In genomic region chr16:742905-743304, GRCh38 we compare ENCODE assay signal across 14 cellular contexts. TPM values are rescaled to one million over a fixed set of nuclear protein-coding genes. Genes with fewer than 3 reads are reported as not detected.
"Had no signal": no experiment of that assay in that cellular context is flagged by ENCODE, and none has a peak within 500 bp of the region (broad histone marks: within the 10 kb centered on the region; RNA-seq: fewer than 3 reads in every experiment).

No MANE protein-coding gene starts in this region.

RNA-seq across cellular contexts. Expression of gene CCDC78, which starts 16.7 kb away (rescaled TPM):
- total RNA-seq: body of pancreas had no signal

RNA-seq across cellular contexts. Expression of gene MSLN, which starts 17.6 kb away (rescaled TPM):
- total RNA-seq: activated naive CD4-positive, alpha-beta T cell treated with anti-CD3 and anti-CD28 coated beads for 36 hours; activated naive CD4-positive, alpha-beta T cell treated with anti-CD3 and anti-CD28 coated beads, Interleukin-2, amount 50 U/mL, for 72 hours; activated naive CD8-positive, alpha-beta T cell treated with anti-CD3 and anti-CD28 coated beads for 36 hours; activated naive CD8-positive, alpha-beta T cell treated with anti-CD3 and anti-CD28 coated beads, Interleukin-2, amount 10 ng/mL, durations not matched to agents 7 days and 5 days; activated T-cell treated with anti-CD3 and anti-CD28 coated beads, Interleukin-2, amount 50 U/mL, for 72 hours; activated T-helper 1 cell treated with anti-CD3 and anti-CD28 coated beads, Interleukin-12 subunit alpha, Interleukin-12 subunit beta, Interleukin-2, Interleukin-4 antibody, amounts not matched to agents 30 ng/mL and 10 ng/mL and 1 ng/mL, durations not matched to agents 14 hours and 24 hours and 36 hours; activated T-helper 17 cell treated with anti-CD3 and anti-CD28 coated beads, Interleukin-2, amount 50 U/mL, for 72 hours; activated T-helper 2 cell treated with anti-CD3 and anti-CD28 coated beads, Interferon-gamma antibody, Interleukin-2, Interleukin-4, amounts not matched to agents 10 μg/mL and 5 μg/mL and 100 μg/mL, durations not matched to agents 14 hours and 24 hours and 36 hours; astrocyte; cardiac septum; cerebellum; chondrocyte had no signal
- polyA plus RNA-seq: cardiac muscle cell had no signal
